ENCODE assay signal across 15 cellular contexts in genomic region chr7:90892213-90892612, GRCh38.
A peak's percentile ranks its signal among the peaks of the same experiment; 100 is the strongest.
DNase-seq lines count a peak whose midpoint lies in the region; ATAC-seq and TF ChIP-seq lines count a peak whose summit lies in the region.
"Had no signal": no experiment of that assay in that cellular context is flagged by ENCODE, and none has a peak within 500 bp of the region (broad histone marks: within the 10 kb centered on the region; RNA-seq: fewer than 3 reads in every experiment).

No MANE protein-coding gene starts in this region.

- peak; percentile 69 for ATAC-seq in GM21367 (IDR thresholded peaks at IDR 0.05; ENCODE audit: unreplicated experiment)
- peak; percentile 81 for ATAC-seq in HG03064 (IDR thresholded peaks at IDR 0.05; ENCODE audit: low read depth, unreplicated experiment)
- no peak for ATAC-seq in heart left ventricle
- ATAC-seq: esophagus mucosa had no signal

- no peak overlapping the region for H3K4me3 Mint-ChIP-seq in brain

- H3K4me1 ChIP-seq in heart left ventricle = peaks cover 0 to 14% (median 0%) of the 10 kb centered on the region in 12 donors
- H3K4me1 ChIP-seq: adrenal gland, BE2C, parathyroid adenoma had no signal

- no peaks in the 10 kb centered on the region for H3K9me3 ChIP-seq in heart left ventricle
- H3K9me3 ChIP-seq: adrenal gland, BE2C, left ventricle myocardium inferior had no signal

- peak overlapping the region in 3 of 5 experiments; percentile 23 to 27 (median 23) for H3K27ac Mint-ChIP-seq in brain

- no peak overlapping the region for H3K4me3 ChIP-seq in heart left ventricle
- H3K4me3 ChIP-seq: adrenal gland, left ventricle myocardium inferior had no signal

- DNase-seq in GM13976 (ENCODE audit: low spot score) = peak; percentile 32
- DNase-seq in NCI-H510A treated with DMSO at 0.1 percent for 48 hours (lab: John Stamatoyannopoulos, UW) = no peak
- DNase-seq in heart left ventricle = no peak
- DNase-seq in activated CD4-positive, alpha-beta T cell treated with anti-CD3 and anti-CD28 coated beads, Interleukin-2, amount 50 U/mL, for 4 hours = no peak
- DNase-seq in KBM-7 = no peak
- DNase-seq: activated CD4-positive, alpha-beta T cell treated with anti-CD3 and anti-CD28 coated beads, Interleukin-2, amount 50 U/mL, for 1 hour; adrenal gland; BE2C; left ventricle myocardium inferior; Right ventricle myocardium superior had no signal

- H3K9me3 Mint-ChIP-seq in brain = no peaks in the 10 kb centered on the region

- TF ChIP-seq CTCF in GM13976 (IDR thresholded peaks at IDR 0.05; ENCODE audit: borderline replicate concordance, control extremely low read depth, extremely low read depth, insufficient read depth, missing control alignments) (no peak), brain (conservative IDR thresholded peaks at IDR 0.05) (no peak), heart left ventricle (IDR thresholded peaks at IDR 0.05) (no peak)

- no peak for TF ChIP-seq POLR2A in heart left ventricle (IDR thresholded peaks at IDR 0.05)

- intact Hi-C loops in heart left ventricle (cut with DNase I) = no loop called here

- H3K27ac ChIP-seq in heart left ventricle = no peak overlapping the region
- H3K27ac ChIP-seq: adrenal gland, left ventricle myocardium inferior, parathyroid adenoma had no signal

- H3K27me3 ChIP-seq in heart left ventricle = no peaks in the 10 kb centered on the region
- H3K27me3 ChIP-seq: adrenal gland, BE2C had no signal

- no peaks in the 10 kb centered on the region for H3K27me3 Mint-ChIP-seq in brain

- H3K36me3 Mint-ChIP-seq in brain = no peaks in the 10 kb centered on the region

- WGBS in heart left ventricle, 4 donors = 90 to 98% (median 94%) methylated on average over 2 of the region's 2 CpGs

- H3K4me1 Mint-ChIP-seq in brain = peaks cover 18% of the 10 kb centered on the region

- no peaks in the 10 kb centered on the region for H3K36me3 ChIP-seq in heart left ventricle
- H3K36me3 ChIP-seq: adrenal gland, BE2C, left ventricle myocardium inferior had no signal

- in situ Hi-C loops in GM13976 (cut with MboI; ENCODE audit: low sequenced_read_pairs, unreplicated experiment) = no loop called here
- in situ Hi-C loops in KBM-7 (cut with MboI; ENCODE audit: low pct_unique_long_range_greater_than_20kb, low sequenced_read_pairs) = no loop called here

Comparison
In these comparisons a context has a peak if more than half of its experiments do, and no peak if none do; other contexts are left out.
1. ATAC-seq: peak in GM21367 (single experiment) and HG03064 (single experiment); none in heart left ventricle (0 of 4).